In the genomic region with DNA sequence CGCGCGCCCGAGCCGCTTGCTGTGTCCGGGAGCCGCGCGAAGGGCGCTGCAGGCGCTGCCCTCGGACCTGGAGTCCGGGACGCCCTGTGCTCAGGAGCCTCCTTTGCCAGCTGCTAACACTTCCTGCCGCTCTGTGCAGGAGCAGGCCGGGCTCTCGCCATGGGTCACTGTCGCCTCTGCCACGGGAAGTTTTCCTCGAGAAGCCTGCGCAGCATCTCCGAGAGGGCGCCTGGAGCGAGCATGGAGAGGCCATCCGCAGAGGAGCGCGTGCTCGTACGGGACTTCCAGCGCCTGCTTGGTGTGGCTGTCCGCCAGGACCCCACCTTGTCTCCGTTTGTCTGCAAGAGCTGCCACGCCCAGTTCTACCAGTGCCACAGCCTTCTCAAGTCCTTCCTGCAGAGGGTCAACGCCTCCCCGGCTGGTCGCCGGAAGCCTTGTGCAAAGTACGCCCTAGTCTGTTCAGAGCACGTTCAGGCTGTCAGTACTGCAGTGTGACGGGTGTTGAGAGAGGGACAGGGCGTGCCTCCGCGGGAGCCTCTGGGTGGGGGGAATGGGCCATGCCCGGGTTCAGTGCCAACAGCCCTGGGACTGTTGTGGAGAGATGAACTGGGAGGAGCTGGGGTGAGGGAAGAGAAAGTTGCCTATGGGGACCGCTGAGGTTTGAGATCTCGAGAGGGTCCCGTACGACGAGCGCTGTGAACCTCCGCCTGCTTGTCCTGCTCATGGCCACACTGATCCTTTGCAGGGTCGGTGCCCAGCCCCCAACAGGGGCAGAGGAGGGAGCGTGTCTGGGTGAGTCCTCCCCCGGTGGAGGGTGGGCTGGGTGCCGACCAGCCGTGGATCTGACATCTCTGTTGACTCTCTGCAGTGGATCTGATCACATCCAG, we compare ENCODE assay signal across 8 cellular contexts. TPM values are rescaled to one million over a fixed set of nuclear protein-coding genes. Genes with fewer than 3 reads are reported as not detected.
DNase-seq lines count a peak whose midpoint lies in the region; ATAC-seq and TF ChIP-seq lines count a peak whose summit lies in the region.

No MANE protein-coding gene starts in this region.

- DNase-seq in C1 segment of cervical spinal cord (lab: John Stamatoyannopoulos, UW) (peak in 8 of 14 donors; percentile 26 to 55 (median 40)), HCT116 (ENCODE audit: low read depth, low spot score) (peak; percentile 56), RWPE1 (ENCODE audit: low spot score) (peak; percentile 55), Right ventricle myocardium superior (peak; percentile 89), progenitor cell of endocrine pancreas (ENCODE audit: low spot score, unreplicated experiment) (no peak), NAMALWA (ENCODE audit: low spot score) (no peak)
- peak; percentile 66 for DNase-seq in activated naive CD4-positive, alpha-beta T cell treated with Interleukin-2 at 50 U/mL for 16 hours

- RAD21 ChIA-PET in HCT116 (lab: Charles Lee; ENCODE audit: low non-redundant PET in 1 of 2, low total read pairs in 2 of 2, uncharacterized antibody in 2 of 2, unreplicated experiment in 2 of 2), result interaction anchor here in 1 of 2 experiments (0.9 kb wide), 1 partner anchor 22 kb away, joined by 4 read pairs; no protein-coding TSS in a partner anchor

- H3K27ac Mint-ChIP-seq in progenitor cell of endocrine pancreas, result peak overlapping the region; percentile 57

- no peak for TF ChIP-seq RAD21 in HCT116 (IDR thresholded peaks at IDR 0.05; ENCODE audit: low read depth)

- intact Hi-C loops in HCT116 (cut with micrococcal nuclease), result no loop called here
- intact Hi-C loops in Right ventricle myocardium superior (cut with DNase I), result no loop called here

- H3K27ac ChIP-seq in HCT116 (ENCODE audit: low read depth, low read length) (peak overlapping the region; percentile 97), RWPE1 (peak overlapping the region; percentile 97)

- CTCF ChIA-PET in HCT116 (lab: Charles Lee) (interaction anchor here (1.3 kb wide), 1 partner anchor 17 kb away, joined by 4 read pairs; no protein-coding TSS in a partner anchor), RWPE1 (lab: Yijun Ruan, JAX) (no interaction called here)

- H3K36me3 ChIP-seq in HCT116 (ENCODE audit: control insufficient read depth in 1 of 2, insufficient read depth in 2 of 2, low read length in 2 of 2), result peaks cover 21 to 24% of the 10 kb centered on the region in 2 experiments; a peak in 3 of 4 replicates

- no peaks in the 10 kb centered on the region for H3K9me3 ChIP-seq in HCT116 (ENCODE audit: control insufficient read depth in 1 of 2, insufficient read depth in 1 of 2, low read depth in 1 of 2, low read length in 2 of 2)

- no peaks in the 10 kb centered on the region for H3K27me3 ChIP-seq in HCT116 (ENCODE audit: insufficient read depth, low read length)

- H3K9me2 ChIP-seq in HCT116 (ENCODE audit: insufficient read depth), result no peaks in the 10 kb centered on the region

- no peak for TF ChIP-seq CTCF in HCT116 (IDR thresholded peaks at IDR 0.05 in 2 of 3, conservative IDR thresholded peaks at IDR 0.05 in 1 of 3; ENCODE audit: borderline replicate concordance in 1 of 3, insufficient read depth in 1 of 3, low read depth in 2 of 3, low read length in 2 of 3)
- TF ChIP-seq CTCF in RWPE1 (conservative IDR thresholded peaks at IDR 0.05; ENCODE audit: low read depth), result no peak
- TF ChIP-seq CTCF in progenitor cell of endocrine pancreas (IDR thresholded peaks at IDR 0.05; ENCODE audit: unreplicated experiment), result no peak

- POLR2A ChIA-PET in HCT116 (lab: Charles Lee), result no interaction called here
- POLR2A ChIA-PET in RWPE1 (lab: Yijun Ruan, JAX; ENCODE audit: low non-redundant PET), result interaction anchor here (0.5 to 0.8 kb wide), 3 partner anchors 22 to 156 kb away, joined by 3 read pairs; partner anchors contain the start of gene TCF25

- peak overlapping the region; percentile 78 for H3K9ac ChIP-seq in HCT116 (ENCODE audit: low read length)

- H3K4me3 ChIP-seq in HCT116 (replicated peaks in 1 of 2; ENCODE audit: low read depth in 1 of 2, low read length in 2 of 2), result peak overlapping the region; percentile 70 to 88

- TF ChIP-seq POLR2A in HCT116 (IDR thresholded peaks at IDR 0.05; ENCODE audit: borderline replicate concordance, extremely low read depth, insufficient read depth, insufficient read length), result peak; percentile 54

- H3K4me1 Mint-ChIP-seq in progenitor cell of endocrine pancreas (ENCODE audit: low read depth), result peaks cover 14% of the 10 kb centered on the region

- BruUV-seq in HCT116 (replicated peaks; lab: Mats Ljungman, UMichigan), result no TSS peak

- H3K4me3 Mint-ChIP-seq in progenitor cell of endocrine pancreas (ENCODE audit: low read depth), result peak overlapping the region; percentile 66

- H3K36me3 Mint-ChIP-seq in progenitor cell of endocrine pancreas (ENCODE audit: insufficient read depth), result peaks cover 11% of the 10 kb centered on the region

- no peak overlapping the region for H2AFZ ChIP-seq in HCT116 (ENCODE audit: low read depth, low read length, poor library complexity, severe bottlenecking)

- peaks cover 9% of the 10 kb centered on the region for H3K27me3 Mint-ChIP-seq in progenitor cell of endocrine pancreas

- peaks cover 3% of the 10 kb centered on the region; the same call in 1 of the 2 replicates for H4K20me1 ChIP-seq in HCT116 (ENCODE audit: insufficient read depth)

- peaks cover 28 to 44% of the 10 kb centered on the region in 2 experiments for H3K4me1 ChIP-seq in HCT116 (ENCODE audit: control insufficient read depth in 1 of 2, insufficient read depth in 2 of 2, low read length in 2 of 2)

- no peaks in the 10 kb centered on the region for H3K9me3 Mint-ChIP-seq in progenitor cell of endocrine pancreas (ENCODE audit: low read depth)

- ATAC-seq in HCT116, result peak; percentile 19
- ATAC-seq in Right ventricle myocardium superior (ENCODE audit: poor library complexity), result peak; percentile 38
- ATAC-seq in HG02938 (IDR thresholded peaks at IDR 0.05; ENCODE audit: unreplicated experiment), result no peak

- peaks cover 33% of the 10 kb centered on the region; the same call in 1 of the 2 replicates for H3K79me2 ChIP-seq in HCT116 (ENCODE audit: insufficient read depth, low read length)

- peak overlapping the region; percentile 86 for H3K4me2 ChIP-seq in HCT116 (ENCODE audit: low read length)

TF ChIP-seq in HCT116, 20 proteins besides CTCF, POLR2A, EP300 and RAD21 (continues in another document):
- TF ChIP-seq ZNF274 (IDR thresholded peaks at IDR 0.05; ENCODE audit: low read depth, low read length), result no peak
- TF ChIP-seq CBX3 (IDR thresholded peaks at IDR 0.05; ENCODE audit: low read depth), result no peak
- TF ChIP-seq EGR1 (IDR thresholded peaks at IDR 0.05; ENCODE audit: low read depth), result no peak
- TF ChIP-seq SRF (IDR thresholded peaks at IDR 0.05; ENCODE audit: low read depth), result no peak
- TF ChIP-seq ATF3 (IDR thresholded peaks at IDR 0.05), result no peak
- no peak for TF ChIP-seq CEBPB (IDR thresholded peaks at IDR 0.05; ENCODE audit: low read depth)
- TF ChIP-seq SP1 (IDR thresholded peaks at IDR 0.05; ENCODE audit: low read depth), result no peak
- TF ChIP-seq REST (IDR thresholded peaks at IDR 0.05; ENCODE audit: low read depth), result no peak
- TF ChIP-seq EZH2 (IDR thresholded peaks at IDR 0.05), result no peak
- TF ChIP-seq ZFX (IDR thresholded peaks at IDR 0.05), result no peak
- TF ChIP-seq, protein P1, sequence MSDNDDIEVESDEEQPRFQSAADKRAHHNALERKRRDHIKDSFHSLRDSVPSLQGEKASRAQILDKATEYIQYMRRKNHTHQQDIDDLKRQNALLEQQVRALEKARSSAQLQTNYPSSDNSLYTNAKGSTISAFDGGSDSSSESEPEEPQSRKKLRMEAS (IDR thresholded peaks at IDR 0.05), result no peak
- TF ChIP-seq ELF1 (IDR thresholded peaks at IDR 0.05; ENCODE audit: borderline replicate concordance, low read depth), result no peak
- TF ChIP-seq YY1 (IDR thresholded peaks at IDR 0.05; ENCODE audit: extremely low read depth, insufficient replicate concordance, low read depth, low read length), result no peak

RNA-seq across cellular contexts. Expression of gene ZNF276, which starts 1.3 kb away (rescaled TPM):
- 49.9 TPM for total RNA-seq in HCT116 (2021; ENCODE audit: unreplicated experiment)
- 27.6 and 35.9 TPM in 2 replicates for polyA plus RNA-seq in HCT116 (2012)
- 10.2 TPM for total RNA-seq in Right ventricle myocardium superior
- total RNA-seq in progenitor cell of endocrine pancreas, result 22.5 and 25.0 TPM in 2 replicates

RNA-seq across cellular contexts. Expression of gene VPS9D1, which starts 1.9 kb away (rescaled TPM):
- total RNA-seq in HCT116 (2021; ENCODE audit: unreplicated experiment), result 4.2 TPM
- polyA plus RNA-seq in HCT116 (2012), result 5.9 and 6.2 TPM in 2 replicates
- 11.2 TPM for total RNA-seq in Right ventricle myocardium superior
- total RNA-seq in progenitor cell of endocrine pancreas, result 17.4 and 17.9 TPM in 2 replicates

RNA-seq across cellular contexts. Expression of gene SPATA2L, which starts 21.1 kb away (rescaled TPM):
- total RNA-seq in HCT116 (2021; ENCODE audit: unreplicated experiment), result 50.5 TPM
- 31.9 and 37.5 TPM in 2 replicates for polyA plus RNA-seq in HCT116 (2012)
- total RNA-seq in Right ventricle myocardium superior, result 4.1 TPM
- total RNA-seq in progenitor cell of endocrine pancreas, result 14.0 and 15.5 TPM in 2 replicates

RNA-seq across cellular contexts. Expression of gene CDK10, which starts 36.1 kb away (rescaled TPM):
- 165 TPM for total RNA-seq in HCT116 (2021; ENCODE audit: unreplicated experiment)
- polyA plus RNA-seq in HCT116 (2012), result 180 and 191 TPM in 2 replicates
- total RNA-seq in Right ventricle myocardium superior, result 20.7 TPM
- 183 and 192 TPM in 2 replicates for total RNA-seq in progenitor cell of endocrine pancreas

Comparison
In these comparisons a context has a peak if more than half of its experiments do, and no peak if none do; other contexts are left out.
1. DNase-seq: peak in C1 segment of cervical spinal cord (8 of 14), HCT116 (single experiment), RWPE1 (single experiment), activated naive CD4-positive, alpha-beta T cell treated with Interleukin-2 at 50 U/mL for 16 hours (single experiment) and Right ventricle myocardium superior (single experiment); none in progenitor cell of endocrine pancreas (single experiment) and NAMALWA (single experiment).